ENCODE assay signal across 8 cellular contexts in genomic region chr12:121536058-121536928, GRCh38. TPM values are rescaled to one million over a fixed set of nuclear protein-coding genes. Genes with fewer than 3 reads are reported as not detected.
DNase-seq lines count a peak whose midpoint lies in the region; ATAC-seq and TF ChIP-seq lines count a peak whose summit lies in the region.

No MANE protein-coding gene starts in this region.

- H3K9me3 ChIP-seq in osteoblast (ENCODE audit: low read depth, low read length), result no peaks in the 10 kb centered on the region

- H3K4me1 Mint-ChIP-seq in activated naive CD8-positive, alpha-beta T cell (ENCODE audit: low read depth), result peaks cover 55% of the 10 kb centered on the region
- peaks cover 8% of the 10 kb centered on the region for H3K4me1 Mint-ChIP-seq in glutamatergic neuron (ENCODE audit: low read depth, unreplicated experiment)

- peak overlapping the region; percentile 93 for H3K4me2 ChIP-seq in osteoblast (ENCODE audit: insufficient read depth, low read length)

- H3K4me1 ChIP-seq in osteoblast (ENCODE audit: insufficient read depth, low read length) (peaks cover 18% of the 10 kb centered on the region), urinary bladder (ENCODE audit: insufficient read depth) (peaks cover 2% of the 10 kb centered on the region)

- TF ChIP-seq RAD21 in Ishikawa (IDR thresholded peaks at IDR 0.05; ENCODE audit: low read depth), result no peak

- peak; percentile 44 for ATAC-seq in GM21529 (IDR thresholded peaks at IDR 0.05; ENCODE audit: unreplicated experiment)

- H4K20me1 ChIP-seq in osteoblast (ENCODE audit: insufficient read depth, low read length), result peaks cover 9% of the 10 kb centered on the region

- peak overlapping the region; percentile 84 for H3K4me3 Mint-ChIP-seq in activated naive CD8-positive, alpha-beta T cell
- H3K4me3 Mint-ChIP-seq in glutamatergic neuron (ENCODE audit: unreplicated experiment), result peak overlapping the region; percentile 93

- peak; percentile 66 for DNase-seq in DMS79 treated with DMSO at 0.1 percent for 48 hours (lab: John Stamatoyannopoulos, UW)
- peak; percentile 89 for DNase-seq in SIG-M5 treated with dmso at 0.1 percent for 504 hours (lab: John Stamatoyannopoulos, UW; ENCODE audit: unreplicated experiment)
- DNase-seq in glutamatergic neuron, result peak; percentile 87
- peak; percentile 99 for DNase-seq in osteoblast (ENCODE audit: insufficient read length, low spot score, missing footprints)

- H3K36me3 ChIP-seq in osteoblast (ENCODE audit: insufficient read depth, low read length), result peaks cover 4% of the 10 kb centered on the region
- H3K36me3 ChIP-seq in urinary bladder (ENCODE audit: insufficient read depth), result no peaks in the 10 kb centered on the region

- peak overlapping the region; percentile 84 for H2AFZ ChIP-seq in osteoblast (ENCODE audit: low read length)

- H3K27ac Mint-ChIP-seq in activated naive CD8-positive, alpha-beta T cell, result peak overlapping the region; percentile 86
- peak overlapping the region; percentile 59 for H3K27ac Mint-ChIP-seq in glutamatergic neuron (ENCODE audit: unreplicated experiment)

- H3K27me3 Mint-ChIP-seq in activated naive CD8-positive, alpha-beta T cell, result no peaks in the 10 kb centered on the region
- peaks cover 11% of the 10 kb centered on the region for H3K27me3 Mint-ChIP-seq in glutamatergic neuron (ENCODE audit: unreplicated experiment)

- no peaks in the 10 kb centered on the region for H3K36me3 Mint-ChIP-seq in activated naive CD8-positive, alpha-beta T cell
- peaks cover 3% of the 10 kb centered on the region for H3K36me3 Mint-ChIP-seq in glutamatergic neuron (ENCODE audit: unreplicated experiment)

- H3K27ac ChIP-seq in osteoblast (ENCODE audit: low read depth, low read length) (peak overlapping the region; percentile 60), urinary bladder (ENCODE audit: low read depth) (peak overlapping the region; percentile 81)

- H3K4me3 ChIP-seq in osteoblast (ENCODE audit: insufficient read depth, low read length) (peak overlapping the region; percentile 75), urinary bladder (ENCODE audit: low read depth, low read length) (peak overlapping the region; percentile 61)

- WGBS in urinary bladder, result 5% methylated on average over 38 of the region's 38 CpGs

- TF ChIP-seq CTCF in glutamatergic neuron (IDR thresholded peaks at IDR 0.05; ENCODE audit: partially characterized antibody, unreplicated experiment), result no peak
- TF ChIP-seq CTCF in osteoblast (IDR thresholded peaks at IDR 0.05; ENCODE audit: extremely low read depth, low read depth, low read length), result no peak

- peaks cover 2% of the 10 kb centered on the region for H3K79me2 ChIP-seq in osteoblast (ENCODE audit: insufficient read depth, low read length)

- TF ChIP-seq EP300 in Ishikawa (IDR thresholded peaks at IDR 0.05; ENCODE audit: borderline replicate concordance), result no peak

- H3K27me3 ChIP-seq in osteoblast (ENCODE audit: insufficient read depth, low read length), result no peaks in the 10 kb centered on the region

- H3K9me3 Mint-ChIP-seq in activated naive CD8-positive, alpha-beta T cell (ENCODE audit: low read depth), result no peaks in the 10 kb centered on the region
- peaks cover 2% of the 10 kb centered on the region for H3K9me3 Mint-ChIP-seq in glutamatergic neuron (ENCODE audit: unreplicated experiment)

TF ChIP-seq in Ishikawa, 13 proteins besides CTCF, POLR2A, EP300 and RAD21:
- TF ChIP-seq NFIC (IDR thresholded peaks at IDR 0.05) (no peak), CREB1 (IDR thresholded peaks at IDR 0.05; ENCODE audit: low read depth) (no peak; the same call in 1 of the 2 replicates)
- TF ChIP-seq, protein P1, sequence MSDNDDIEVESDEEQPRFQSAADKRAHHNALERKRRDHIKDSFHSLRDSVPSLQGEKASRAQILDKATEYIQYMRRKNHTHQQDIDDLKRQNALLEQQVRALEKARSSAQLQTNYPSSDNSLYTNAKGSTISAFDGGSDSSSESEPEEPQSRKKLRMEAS (IDR thresholded peaks at IDR 0.05), result peak; percentile 51
- TF ChIP-seq, protein P2, sequence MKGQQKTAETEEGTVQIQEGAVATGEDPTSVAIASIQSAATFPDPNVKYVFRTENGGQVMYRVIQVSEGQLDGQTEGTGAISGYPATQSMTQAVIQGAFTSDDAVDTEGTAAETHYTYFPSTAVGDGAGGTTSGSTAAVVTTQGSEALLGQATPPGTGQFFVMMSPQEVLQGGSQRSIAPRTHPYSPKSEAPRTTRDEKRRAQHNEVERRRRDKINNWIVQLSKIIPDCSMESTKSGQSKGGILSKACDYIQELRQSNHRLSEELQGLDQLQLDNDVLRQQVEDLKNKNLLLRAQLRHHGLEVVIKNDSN (IDR thresholded peaks at IDR 0.05), result 0 out of 2 replicates have a peak, but pooled peaks have one; percentile 11

RNA-seq across cellular contexts. Expression of gene KDM2B, which starts 44.5 kb away (rescaled TPM):
- total RNA-seq in glutamatergic neuron (ENCODE audit: unreplicated experiment) (64.3 TPM), osteoblast (29.8 and 32.6 TPM in 2 replicates), urinary bladder (23.3 TPM)
- 18.7 TPM for polyA plus RNA-seq in urinary bladder

Comparison
In these comparisons a context has a peak if more than half of its experiments do, and no peak if none do; other contexts are left out.
1. Peak in every context shown above with its lines: DNase-seq, ATAC-seq, H3K4me3 ChIP-seq and H3K27ac ChIP-seq.